16 cellular contexts compared by ENCODE assay signal in the genomic region with DNA sequence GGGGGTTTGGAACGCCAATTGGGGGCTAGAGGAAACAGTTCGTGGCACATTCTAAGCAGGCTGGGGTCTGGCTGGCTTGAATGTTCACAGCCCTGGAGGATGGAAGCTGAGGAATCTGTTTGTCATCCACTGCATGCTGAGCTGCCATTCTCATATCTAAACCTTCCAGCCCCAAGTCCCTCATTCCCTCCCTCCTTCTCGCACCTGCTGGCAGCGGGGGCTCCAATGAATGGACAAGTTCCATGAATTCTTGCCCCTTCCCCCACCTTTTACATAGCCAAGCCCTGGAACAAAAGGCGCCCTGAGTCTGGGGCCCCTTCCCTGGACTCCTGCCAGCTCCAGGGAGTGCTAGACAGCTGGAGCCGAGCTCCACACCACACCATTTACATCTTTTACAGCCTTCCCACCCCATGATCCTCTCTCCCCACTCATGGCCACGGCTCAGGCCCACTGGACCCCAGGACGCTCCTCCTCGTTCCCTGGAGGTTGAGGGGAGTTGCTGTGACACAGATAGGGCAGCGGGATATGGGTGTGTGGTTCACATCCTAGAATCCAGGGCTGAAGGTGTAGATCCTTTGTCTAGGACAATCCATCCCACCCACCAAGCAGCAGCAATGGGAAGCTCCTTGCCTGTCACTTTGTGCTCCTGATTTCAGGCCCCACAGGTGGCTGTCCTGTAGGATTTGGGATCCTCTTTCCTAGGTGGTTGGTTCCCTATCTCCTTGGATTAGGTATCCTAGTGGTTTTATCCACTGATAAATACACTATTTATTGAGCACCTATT.
DNase-seq lines count a peak whose midpoint lies in the region; ATAC-seq lines count a peak whose summit lies in the region.
"Had no signal": no experiment of that assay in that cellular context is flagged by ENCODE, and none has a peak within 500 bp of the region (broad histone marks: within the 10 kb centered on the region; RNA-seq: fewer than 3 reads in every experiment).

No MANE protein-coding gene starts in this region.

- H3K36me3 ChIP-seq in SK-N-MC (ENCODE audit: insufficient read depth, low read length) = no peaks in the 10 kb centered on the region
- H3K36me3 ChIP-seq: gastrocnemius medialis, WERI-Rb-1 had no signal

- H3K9ac ChIP-seq in SK-N-MC (ENCODE audit: insufficient read length) = no peak overlapping the region

- no peak for ATAC-seq in HG03442 (IDR thresholded peaks at IDR 0.05; ENCODE audit: unreplicated experiment)
- ATAC-seq in HG03460 (IDR thresholded peaks at IDR 0.05; ENCODE audit: unreplicated experiment) = no peak
- ATAC-seq: gastrocnemius medialis, left ventricle myocardium superior had no signal

- no peaks in the 10 kb centered on the region for H3K9me3 ChIP-seq in SK-N-MC (ENCODE audit: low read depth, low read length)
- H3K9me3 ChIP-seq: gastrocnemius medialis had no signal

- peak; percentile 88 for DNase-seq in COR-L47 (lab: John Stamatoyannopoulos, UW)
- peak; percentile 13 for DNase-seq in NCI-H1417 treated with DMSO at 0.1 percent for 48 hours (lab: John Stamatoyannopoulos, UW)
- DNase-seq in SK-N-MC (ENCODE audit: low read depth, low spot score) = peak; percentile 8
- peak; percentile 80 for DNase-seq in left kidney (ENCODE audit: low read depth, low spot score)
- no peak for DNase-seq in nucleus accumbens (lab: John Stamatoyannopoulos, UW)
- no peak for DNase-seq in UCSD-AML1 (lab: John Stamatoyannopoulos, UW; ENCODE audit: unreplicated experiment)
- DNase-seq: activated T-cell treated with anti-CD3 and anti-CD28 coated beads for 4 hours; DMS79 treated with DMSO at 0.1 percent for 48 hours; effector CD8-positive, alpha-beta T cell; gastrocnemius medialis; left ventricle myocardium superior; NCI-H226; Right ventricle myocardium superior; WERI-Rb-1 had no signal

- peak overlapping the region; percentile 48; the same call in 1 of the 2 replicates for H3K27ac ChIP-seq in SK-N-MC
- H3K27ac ChIP-seq: gastrocnemius medialis, WERI-Rb-1 had no signal

- 0 out of 2 replicates have a peak overlapping the region, but pooled peaks have one; percentile 7 for H3K4me3 ChIP-seq in SK-N-MC
- H3K4me3 ChIP-seq: gastrocnemius medialis had no signal

Comparison
In these comparisons a context has a peak if more than half of its experiments do, and no peak if none do; other contexts are left out.
1. DNase-seq: peak in COR-L47 (single experiment), NCI-H1417 treated with DMSO at 0.1 percent for 48 hours (single experiment), SK-N-MC (single experiment) and left kidney (single experiment); none in nucleus accumbens (0 of 56) and UCSD-AML1 (single experiment).